In the genomic region with DNA sequence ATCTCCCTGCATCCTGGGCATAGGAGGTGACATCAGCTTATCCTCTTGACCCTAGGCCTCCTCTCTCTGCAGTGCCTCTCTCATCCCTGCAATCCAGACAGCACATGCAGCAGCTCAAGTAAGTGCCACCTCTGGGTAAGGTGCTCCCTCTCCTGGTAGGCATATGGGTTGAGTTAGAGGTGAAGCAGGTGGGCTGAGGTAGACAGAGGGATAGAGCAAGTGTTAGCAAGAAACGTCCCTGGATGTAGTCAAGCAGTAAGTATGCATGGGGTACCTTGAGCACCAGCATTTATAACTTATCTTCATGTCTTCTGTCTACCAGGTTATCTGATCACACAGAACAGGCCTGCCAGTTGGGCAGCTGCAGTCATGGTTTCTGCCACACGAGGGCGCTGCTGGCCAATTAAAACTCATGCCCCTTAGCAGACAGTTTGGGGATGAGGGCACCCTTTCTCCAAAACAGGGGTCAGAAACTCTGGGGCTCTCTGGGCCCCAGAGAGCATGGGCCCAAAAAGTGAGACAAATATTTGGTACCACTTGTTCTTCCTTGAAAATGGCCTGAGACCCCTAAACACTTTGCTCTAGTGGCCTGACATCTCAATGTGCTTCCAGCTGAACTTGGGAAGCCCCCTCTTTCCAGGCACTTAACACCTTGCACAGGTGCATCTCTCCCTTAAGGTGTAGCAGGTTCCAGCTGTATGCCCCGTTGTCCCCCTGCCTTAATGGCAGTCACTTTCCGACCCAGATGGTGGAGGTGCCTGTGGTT, we compare ENCODE assay signal across 8 cellular contexts. TPM values are rescaled to one million over a fixed set of nuclear protein-coding genes. Genes with fewer than 3 reads are reported as not detected.
DNase-seq lines count a peak whose midpoint lies in the region; ATAC-seq, FAIRE-seq and TF ChIP-seq lines count a peak whose summit lies in the region.

No MANE protein-coding gene starts in this region.

- no peaks in the 10 kb centered on the region for H3K27me3 Mint-ChIP-seq in naive thymus-derived CD4-positive, alpha-beta T cell

- no peaks in the 10 kb centered on the region for H3K9me3 ChIP-seq in naive thymus-derived CD4-positive, alpha-beta T cell (ENCODE audit: control insufficient read depth in 2 of 3, low read length in 3 of 3)

- H3K9me3 Mint-ChIP-seq in naive thymus-derived CD4-positive, alpha-beta T cell, result no peaks in the 10 kb centered on the region
- no peaks in the 10 kb centered on the region for H3K9me3 Mint-ChIP-seq in stimulated activated effector memory CD8-positive, alpha-beta T cell treated with anti-CD3 and anti-CD28 coated beads, Interleukin-12 subunit alpha, Interleukin-12 subunit beta, amount 100 ng/mL, for 72 hours

- H3K27ac Mint-ChIP-seq in naive thymus-derived CD4-positive, alpha-beta T cell, result no peak overlapping the region
- no peak overlapping the region for H3K27ac Mint-ChIP-seq in stimulated activated effector memory CD8-positive, alpha-beta T cell treated with anti-CD3 and anti-CD28 coated beads, Interleukin-12 subunit alpha, Interleukin-12 subunit beta, amount 100 ng/mL, for 72 hours

- H3K27me3 ChIP-seq in naive thymus-derived CD4-positive, alpha-beta T cell (ENCODE audit: control insufficient read depth in 2 of 2, insufficient read depth in 2 of 2, low read length in 2 of 2), result no peaks in the 10 kb centered on the region

- ATAC-seq in naive thymus-derived CD4-positive, alpha-beta T cell, result peak; percentile 87
- peak; percentile 77 for ATAC-seq in stimulated activated effector memory CD8-positive, alpha-beta T cell treated with anti-CD3 and anti-CD28 coated beads, Interleukin-12 subunit alpha, Interleukin-12 subunit beta, amount 100 ng/mL, for 72 hours
- ATAC-seq in HG03175 (IDR thresholded peaks at IDR 0.05; ENCODE audit: unreplicated experiment), result no peak

- H3K36me3 Mint-ChIP-seq in naive thymus-derived CD4-positive, alpha-beta T cell, result peaks cover under 1 to 54% (median 28%) of the 10 kb centered on the region in 5 donors
- H3K36me3 Mint-ChIP-seq in stimulated activated effector memory CD8-positive, alpha-beta T cell treated with anti-CD3 and anti-CD28 coated beads, Interleukin-12 subunit alpha, Interleukin-12 subunit beta, amount 100 ng/mL, for 72 hours, result peaks cover 58% of the 10 kb centered on the region

- H3K4me1 Mint-ChIP-seq in naive thymus-derived CD4-positive, alpha-beta T cell, result peaks cover 0 to 2% (median 0%) of the 10 kb centered on the region in 7 donors
- peaks cover 5% of the 10 kb centered on the region for H3K4me1 Mint-ChIP-seq in stimulated activated effector memory CD8-positive, alpha-beta T cell treated with anti-CD3 and anti-CD28 coated beads, Interleukin-12 subunit alpha, Interleukin-12 subunit beta, amount 100 ng/mL, for 72 hours

- intact Hi-C loops in naive thymus-derived CD4-positive, alpha-beta T cell (cut with micrococcal nuclease), result loop anchor here (1.0 to 5.0 kb wide), 4 partner anchors 74 to 206 kb away; partner anchors contain the start of gene GRB7 (in 1 of the 2)

- no peaks in the 10 kb centered on the region for H3K4me1 ChIP-seq in naive thymus-derived CD4-positive, alpha-beta T cell (ENCODE audit: control insufficient read depth in 2 of 2, insufficient read depth in 2 of 2, low read length in 2 of 2)

- no peak overlapping the region for H3K27ac ChIP-seq in naive thymus-derived CD4-positive, alpha-beta T cell (ENCODE audit: low read depth, low read length)

- CTCF ChIA-PET in naive thymus-derived CD4-positive, alpha-beta T cell (lab: Charles Lee), result interaction anchor here (0.5 to 8.2 kb wide), 11 partner anchors 8 to 697 kb away, joined by 3 to 53 read pairs (median 3); no protein-coding TSS in a partner anchor

- TF ChIP-seq POLR2A in GM12891 (IDR thresholded peaks at IDR 0.05; ENCODE audit: low read depth, low read length), result no peak

- FAIRE-seq in GM12891 (lab: Jason Lieb, UNC), result peak; percentile 85

- H3K4me3 Mint-ChIP-seq in naive thymus-derived CD4-positive, alpha-beta T cell, result no peak overlapping the region
- H3K4me3 Mint-ChIP-seq in stimulated activated effector memory CD8-positive, alpha-beta T cell treated with anti-CD3 and anti-CD28 coated beads, Interleukin-12 subunit alpha, Interleukin-12 subunit beta, amount 100 ng/mL, for 72 hours, result no peak overlapping the region

- POLR2A ChIA-PET in naive thymus-derived CD4-positive, alpha-beta T cell (lab: Charles Lee), result interaction anchor here (1.3 kb wide), 1 partner anchor 8 kb away, joined by 6 read pairs; no protein-coding TSS in a partner anchor

- peaks cover 0 to 56% (median 5%) of the 10 kb centered on the region in 3 experiments for H3K36me3 ChIP-seq in naive thymus-derived CD4-positive, alpha-beta T cell (ENCODE audit: control insufficient read depth in 2 of 3, insufficient read depth in 3 of 3, low read length in 3 of 3)

- DNase-seq in 8988T, result peak; percentile 41
- peak; percentile 63 for DNase-seq in GM12891 (ENCODE audit: insufficient read length, low spot score)
- peak; percentile 50 for DNase-seq in NCI-H774 (lab: John Stamatoyannopoulos, UW)
- peak; percentile 39 for DNase-seq in activated CD8-positive, alpha-beta memory T cell treated with anti-CD3 and anti-CD28 coated beads, Interleukin-2, amount 50 U/mL, for 24 hours (ENCODE audit: extremely low read depth)
- peak; percentile 65 for DNase-seq in epidermal melanocyte (ENCODE audit: insufficient read length, low spot score)
- peak; percentile 43 to 81 (median 68) for DNase-seq in naive thymus-derived CD4-positive, alpha-beta T cell
- DNase-seq in stimulated activated effector memory CD8-positive, alpha-beta T cell treated with anti-CD3 and anti-CD28 coated beads, Interleukin-12 subunit alpha, Interleukin-12 subunit beta, amount 100 ng/mL, for 72 hours (ENCODE audit: low spot score in 2 of 2), result peak; percentile 80 to 92

- H3K4me3 ChIP-seq in naive thymus-derived CD4-positive, alpha-beta T cell (ENCODE audit: low read length), result no peak overlapping the region

TF ChIP-seq in GM12891, 5 proteins besides CTCF, POLR2A, EP300 and RAD21:
- no peak for TF ChIP-seq SPI1 (IDR thresholded peaks at IDR 0.05; ENCODE audit: low read depth, low read length)
- TF ChIP-seq TAF1 (IDR thresholded peaks at IDR 0.05; ENCODE audit: low read depth, low read length), result no peak

RNA-seq across cellular contexts. Expression of gene NEUROD2, which starts 59.8 kb away (rescaled TPM):
- polyA plus RNA-seq in GM12891 (2012; ENCODE audit: low read depth, missing spikeins), result 0.05 TPM
- total RNA-seq in naive thymus-derived CD4-positive, alpha-beta T cell, result not detected
- polyA plus RNA-seq in naive thymus-derived CD4-positive, alpha-beta T cell, result not detected
